8 cellular contexts compared by ENCODE assay signal in genomic region chr5:139439013-139439903, GRCh38. TPM values are rescaled to one million over a fixed set of nuclear protein-coding genes. Genes with fewer than 3 reads are reported as not detected.
DNase-seq lines count a peak whose midpoint lies in the region; ATAC-seq, FAIRE-seq and TF ChIP-seq lines count a peak whose summit lies in the region.

TSS of gene DNAJC18 (minus strand) at chr5:139439525. CDS start at chr5:139439445, 80 bp downstream.

- no peaks in the 10 kb centered on the region for H3K36me3 ChIP-seq in KOPT-K1 (ENCODE audit: insufficient read depth, low read length)
- H3K36me3 ChIP-seq in esophagus squamous epithelium: peaks cover 0 to 10% (median under 1%) of the 10 kb centered on the region in 3 donors
- peaks cover 0 to 7% of the 10 kb centered on the region in 2 donors for H3K36me3 ChIP-seq in muscle layer of duodenum (ENCODE audit: control insufficient read depth in 1 of 2, insufficient read depth in 2 of 2, low read length in 2 of 2)

- peak within 1 kb of the TSS; percentile 96 to 98 for H3K4me3 Mint-ChIP-seq in activated T-cell treated with anti-CD3 and anti-CD28 coated beads, Interleukin-2, amount 50 U/mL, for 72 hours

- peak; percentile 85 for ATAC-seq in GM21786 (IDR thresholded peaks at IDR 0.05; ENCODE audit: unreplicated experiment)
- ATAC-seq in activated T-cell treated with anti-CD3 and anti-CD28 coated beads, Interleukin-2, amount 50 U/mL, for 72 hours (replicated peaks in 1 of 2): peak; percentile 80 to 85

- H3K4me3 ChIP-seq in esophagus squamous epithelium (peak within 1 kb of the TSS; percentile 61 to 87 (median 78)), muscle layer of duodenum (ENCODE audit: low read depth in 1 of 2, low read length in 2 of 2) (peak within 1 kb of the TSS; percentile 75 to 89)

- DNase-seq in DMS79 (lab: John Stamatoyannopoulos, UW) (peak; percentile 66), RCC 7860 (ENCODE audit: low spot score) (peak; percentile 70), esophagus squamous epithelium (lab: John Stamatoyannopoulos, UW) (peak; percentile 60)
- DNase-seq in activated T-cell treated with anti-CD3 and anti-CD28 coated beads, Interleukin-2, amount 50 U/mL, for 72 hours: peak; percentile 93
- peak; percentile 74 to 94 for DNase-seq in stimulated activated CD8-positive, alpha-beta memory T cell treated with anti-CD3 and anti-CD28 coated beads, Interleukin-7, amount 100 ng/mL, for 48 hours (ENCODE audit: extremely low read depth in 1 of 2, low read depth in 1 of 2)

- intact Hi-C loops in esophagus squamous epithelium (cut with DNase I): no loop called here

- H3K27ac ChIP-seq in KOPT-K1 (ENCODE audit: low read depth, low read length, poor library complexity, severe bottlenecking): peak within 1 kb of the TSS; percentile 76
- peak within 1 kb of the TSS; percentile 90 to 98 (median 94) for H3K27ac ChIP-seq in esophagus squamous epithelium
- H3K27ac ChIP-seq in muscle layer of duodenum (ENCODE audit: low read length): peak within 1 kb of the TSS; percentile 93

- peak in 1 of 4 donors; percentile 32 for TF ChIP-seq POLR2A in esophagus squamous epithelium (IDR thresholded peaks at IDR 0.05)

- peak in 1 of 6 experiments; percentile 16 for TF ChIP-seq CTCF in esophagus squamous epithelium (IDR thresholded peaks at IDR 0.05)

- WGBS in esophagus squamous epithelium, 2 donors: 0 to 9% methylated on average over 13 to 17 of the region's 49 CpGs

- FAIRE-seq in RCC 7860 (lab: Jason Lieb, UNC): no peak

- H3K9me3 ChIP-seq in KOPT-K1 (ENCODE audit: insufficient read depth, low read length, poor library complexity, severe bottlenecking): no peaks in the 10 kb centered on the region
- no peaks in the 10 kb centered on the region for H3K9me3 ChIP-seq in esophagus squamous epithelium
- no peaks in the 10 kb centered on the region for H3K9me3 ChIP-seq in muscle layer of duodenum (ENCODE audit: control insufficient read depth in 1 of 2, low read length in 2 of 2)

- peak within 1 kb of the TSS; percentile 99 for H3K27ac Mint-ChIP-seq in activated T-cell treated with anti-CD3 and anti-CD28 coated beads, Interleukin-2, amount 50 U/mL, for 72 hours

- peaks cover 65% of the 10 kb centered on the region for H3K4me1 Mint-ChIP-seq in activated T-cell treated with anti-CD3 and anti-CD28 coated beads, Interleukin-2, amount 50 U/mL, for 72 hours (ENCODE audit: low read depth)

- H3K4me1 ChIP-seq in esophagus squamous epithelium: peaks cover 7 to 27% (median 11%) of the 10 kb centered on the region in 3 donors
- peaks cover 0 to 11% of the 10 kb centered on the region in 2 donors for H3K4me1 ChIP-seq in muscle layer of duodenum (ENCODE audit: control insufficient read depth in 1 of 2, insufficient read depth in 2 of 2, low read length in 2 of 2)

- no peaks in the 10 kb centered on the region for H3K27me3 Mint-ChIP-seq in activated T-cell treated with anti-CD3 and anti-CD28 coated beads, Interleukin-2, amount 50 U/mL, for 72 hours (ENCODE audit: low read depth)

- H3K27me3 ChIP-seq in esophagus squamous epithelium: no peaks in the 10 kb centered on the region
- no peaks in the 10 kb centered on the region for H3K27me3 ChIP-seq in muscle layer of duodenum (ENCODE audit: low read depth, low read length)

- H3K36me3 Mint-ChIP-seq in activated T-cell treated with anti-CD3 and anti-CD28 coated beads, Interleukin-2, amount 50 U/mL, for 72 hours (ENCODE audit: insufficient read depth in 2 of 2): peaks cover 6 to 25% of the 10 kb centered on the region in 2 donors

- H3K9me3 Mint-ChIP-seq in activated T-cell treated with anti-CD3 and anti-CD28 coated beads, Interleukin-2, amount 50 U/mL, for 72 hours: no peaks in the 10 kb centered on the region

RNA-seq across cellular contexts. Expression of gene DNAJC18, which starts in this region (rescaled TPM):
- 10 to 100 TPM; 46.1 to 73.7 TPM for total RNA-seq in activated T-cell treated with anti-CD3 and anti-CD28 coated beads, Interleukin-2, amount 50 U/mL, for 72 hours
- total RNA-seq in esophagus squamous epithelium: 1 to 10 TPM in 3 of 4 donors, under 1 TPM in 1; 0.53 to 6.9 (median 3.9) TPM

Comparison
In these comparisons a context has a peak if more than half of its experiments do, and no peak if none do; other contexts are left out.
1. Peak in every context shown above with its lines: DNase-seq, ATAC-seq, H3K4me3 ChIP-seq and H3K27ac ChIP-seq.
2. RNA of gene DNAJC18 (total RNA-seq): 46.1 to 73.7 TPM in activated T-cell treated with anti-CD3 and anti-CD28 coated beads, Interleukin-2, amount 50 U/mL, for 72 hours; 0.53 to 6.9 TPM in esophagus squamous epithelium; every median in the first group is over 4 times any median in the second.